Comparison of ENCODE assay signal across 21 cellular contexts in the genomic region with DNA sequence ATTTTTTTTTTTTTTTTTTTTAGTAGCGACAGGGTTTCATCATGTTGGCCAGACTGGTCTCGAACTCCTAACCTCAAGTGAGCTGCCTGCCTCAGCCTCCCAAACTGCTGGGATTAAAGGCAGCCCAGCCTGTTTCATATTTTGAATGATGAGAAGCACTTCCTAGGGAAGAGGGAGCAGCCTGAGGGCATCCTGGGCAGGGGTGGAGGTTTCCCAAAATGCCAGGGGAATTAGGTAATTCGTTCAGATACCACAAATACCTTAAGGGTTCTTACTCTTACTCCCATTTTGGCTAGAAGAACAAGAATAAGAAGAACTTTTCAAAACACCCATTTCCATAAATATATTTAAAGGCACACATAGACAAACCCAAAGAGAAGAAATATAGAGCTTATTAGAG.
"Had no signal": no experiment of that assay in that cellular context is flagged by ENCODE, and none has a peak within 500 bp of the region (broad histone marks: within the 10 kb centered on the region; RNA-seq: fewer than 3 reads in every experiment).

No MANE protein-coding gene starts in this region.

- H3K4me3 ChIP-seq: hepatocyte, sigmoid colon, smooth muscle cell, stomach, suprapubic skin, transverse colon, uterus had no signal

- H3K4me1 ChIP-seq: sigmoid colon, stomach, suprapubic skin, transverse colon, uterus had no signal

- H3K4me2 ChIP-seq: hepatocyte, smooth muscle cell had no signal

- H3K27ac ChIP-seq: hepatocyte, sigmoid colon, stomach, suprapubic skin, transverse colon, uterus had no signal

- H3K79me2 ChIP-seq: hepatocyte had no signal

- H2AFZ ChIP-seq: hepatocyte had no signal

- DNase-seq: activated CD4-positive, alpha-beta memory T cell treated with anti-CD3 and anti-CD28 coated beads for 36 hours; activated CD4-positive, alpha-beta T cell treated with anti-CD3 and anti-CD28 coated beads for 48 hours; activated effector memory CD4-positive, alpha-beta T cell treated with anti-CD3 and anti-CD28 coated beads, Interleukin-2, amount 50 U/mL, for 16 hours; activated naive CD4-positive, alpha-beta T cell treated with anti-CD3 and anti-CD28 coated beads, Interleukin-2, amount 10 ng/mL, durations not matched to agents 7 days and 5 days; caudate nucleus; dermis blood vessel endothelial cell; effector CD8-positive, alpha-beta T cell; glutamatergic neuron; immature natural killer cell; left cardiac atrium; mesenchymal stem cell; naive B cell; sigmoid colon; stimulated activated CD4-positive, alpha-beta T cell treated with anti-CD3 and anti-CD28 coated beads, Interleukin-15, amount 100 ng/mL, for 24 hours; stomach; T-helper 17 cell; transverse colon; uterus had no signal

- H3K36me3 ChIP-seq: sigmoid colon, stomach, suprapubic skin, transverse colon, uterus had no signal

- H3K9me3 ChIP-seq: sigmoid colon, stomach, suprapubic skin, transverse colon, uterus had no signal

- H3K27me3 ChIP-seq: uterus had no signal
